Comparison of ENCODE assay signal across 8 cellular contexts in the genomic region with DNA sequence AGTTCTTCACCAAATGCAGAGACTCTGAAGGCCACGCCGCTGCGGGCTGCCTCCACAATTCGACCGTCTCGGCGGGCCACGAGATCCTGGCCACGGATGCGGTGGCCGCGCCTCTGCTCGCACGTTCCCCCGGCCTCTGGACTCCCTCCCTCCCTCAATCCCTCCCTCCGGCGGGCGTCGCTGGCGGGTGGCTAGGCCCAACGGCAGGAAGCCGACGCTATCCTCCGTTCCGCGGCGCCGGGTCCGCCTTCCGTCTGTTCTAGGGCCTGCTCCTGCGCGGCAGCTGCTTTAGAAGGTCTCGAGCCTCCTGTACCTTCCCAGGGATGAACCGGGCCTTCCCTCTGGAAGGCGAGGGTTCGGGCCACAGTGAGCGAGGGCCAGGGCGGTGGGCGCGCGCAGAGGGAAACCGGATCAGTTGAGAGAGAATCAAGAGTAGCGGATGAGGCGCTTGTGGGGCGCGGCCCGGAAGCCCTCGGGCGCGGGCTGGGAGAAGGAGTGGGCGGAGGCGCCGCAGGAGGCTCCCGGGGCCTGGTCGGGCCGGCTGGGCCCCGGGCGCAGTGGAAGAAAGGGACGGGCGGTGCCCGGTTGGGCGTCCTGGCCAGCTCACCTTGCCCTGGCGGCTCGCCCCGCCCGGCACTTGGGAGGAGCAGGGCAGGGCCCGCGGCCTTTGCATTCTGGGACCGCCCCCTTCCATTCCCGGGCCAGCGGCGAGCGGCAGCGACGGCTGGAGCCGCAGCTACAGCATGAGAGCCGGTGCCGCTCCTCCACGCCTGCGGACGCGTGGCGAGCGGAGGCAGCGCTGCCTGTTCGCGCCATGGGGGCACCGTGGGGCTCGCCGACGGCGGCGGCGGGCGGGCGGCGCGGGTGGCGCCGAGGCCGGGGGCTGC. TPM values are rescaled to one million over a fixed set of nuclear protein-coding genes. Genes with fewer than 3 reads are reported as not detected.
DNase-seq lines count a peak whose midpoint lies in the region; ATAC-seq and TF ChIP-seq lines count a peak whose summit lies in the region.

A gene with protein sequence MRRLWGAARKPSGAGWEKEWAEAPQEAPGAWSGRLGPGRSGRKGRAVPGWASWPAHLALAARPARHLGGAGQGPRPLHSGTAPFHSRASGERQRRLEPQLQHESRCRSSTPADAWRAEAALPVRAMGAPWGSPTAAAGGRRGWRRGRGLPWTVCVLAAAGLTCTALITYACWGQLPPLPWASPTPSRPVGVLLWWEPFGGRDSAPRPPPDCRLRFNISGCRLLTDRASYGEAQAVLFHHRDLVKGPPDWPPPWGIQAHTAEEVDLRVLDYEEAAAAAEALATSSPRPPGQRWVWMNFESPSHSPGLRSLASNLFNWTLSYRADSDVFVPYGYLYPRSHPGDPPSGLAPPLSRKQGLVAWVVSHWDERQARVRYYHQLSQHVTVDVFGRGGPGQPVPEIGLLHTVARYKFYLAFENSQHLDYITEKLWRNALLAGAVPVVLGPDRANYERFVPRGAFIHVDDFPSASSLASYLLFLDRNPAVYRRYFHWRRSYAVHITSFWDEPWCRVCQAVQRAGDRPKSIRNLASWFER (plus strand): TSS at position 227 of the 887 bp plus-strand sequence. CDS start 213 bp downstream, at position 440.

- no peaks in the 10 kb centered on the region for H3K27me3 ChIP-seq in BJ (ENCODE audit: control insufficient read depth, insufficient read depth, low read length)

- CTCF ChIA-PET in BJ (lab: Yijun Ruan, JAX), result interaction anchor here (0.8 kb wide), 1 partner anchor 25 kb away, joined by 3 read pairs; no protein-coding TSS in a partner anchor
- CTCF ChIA-PET in activated CD8-positive, alpha-beta T cell treated with anti-CD3 and anti-CD28 coated beads for 36 hours (lab: Charles Lee), result no interaction called here

- no peaks in the 10 kb centered on the region for H3K9me3 Mint-ChIP-seq in activated CD8-positive, alpha-beta T cell treated with anti-CD3 and anti-CD28 coated beads for 36 hours

- peaks cover 35% of the 10 kb centered on the region for H3K4me1 Mint-ChIP-seq in activated CD8-positive, alpha-beta T cell treated with anti-CD3 and anti-CD28 coated beads for 36 hours (ENCODE audit: low read depth)

- no peaks in the 10 kb centered on the region for H3K27me3 Mint-ChIP-seq in activated CD8-positive, alpha-beta T cell treated with anti-CD3 and anti-CD28 coated beads for 36 hours

- ATAC-seq in GM19025 (IDR thresholded peaks at IDR 0.05; ENCODE audit: low read depth, unreplicated experiment) (peak; percentile 87), HG03280 (IDR thresholded peaks at IDR 0.05; ENCODE audit: unreplicated experiment) (peak; percentile 87)
- ATAC-seq in activated CD8-positive, alpha-beta T cell treated with anti-CD3 and anti-CD28 coated beads for 36 hours, result peak; percentile 81

- peak within 1 kb of the TSS; percentile 53 for H3K4me3 ChIP-seq in BJ (ENCODE audit: low read depth, low read length)

- POLR2A ChIA-PET in BJ (lab: Charles Lee), result no interaction called here
- POLR2A ChIA-PET in activated CD8-positive, alpha-beta T cell treated with anti-CD3 and anti-CD28 coated beads for 36 hours (lab: Charles Lee), result interaction anchor here (0.6 to 1.0 kb wide), 2 partner anchors 31 to 761 kb away, joined by 3 read pairs; a partner anchor contains a TSS

- intact Hi-C loops in activated CD8-positive, alpha-beta T cell treated with anti-CD3 and anti-CD28 coated beads for 36 hours (cut with micrococcal nuclease), result no loop called here

- H3K36me3 Mint-ChIP-seq in activated CD8-positive, alpha-beta T cell treated with anti-CD3 and anti-CD28 coated beads for 36 hours (ENCODE audit: low read depth), result peaks cover 14% of the 10 kb centered on the region

- H3K36me3 ChIP-seq in BJ (ENCODE audit: control insufficient read depth, insufficient read depth, low read length), result no peaks in the 10 kb centered on the region; the same call in 1 of the 2 replicates

- no peak for TF ChIP-seq CTCF in BJ (IDR thresholded peaks at IDR 0.05; ENCODE audit: insufficient read depth, low read depth, low read length)
- TF ChIP-seq CTCF in activated CD8-positive, alpha-beta T cell treated with anti-CD3 and anti-CD28 coated beads for 36 hours (IDR thresholded peaks at IDR 0.05), result no peak

- peak; percentile 31 for DNase-seq in BJ (ENCODE audit: low read depth)
- DNase-seq in NCI-H526 (lab: John Stamatoyannopoulos, UW), result peak; percentile 78 to 97
- DNase-seq in activated CD8-positive, alpha-beta T cell treated with anti-CD3 and anti-CD28 coated beads for 36 hours, result peak; percentile 78
- DNase-seq in ecto neural progenitor cell (ENCODE audit: low spot score), result peak; percentile 88
- DNase-seq in lung microvascular endothelial cell (ENCODE audit: low read depth in 2 of 2), result peak; percentile 78 to 83
- peak; percentile 46 for DNase-seq in stimulated activated CD8-positive, alpha-beta memory T cell treated with anti-CD3 and anti-CD28 coated beads, Interleukin-12 subunit alpha, Interleukin-12 subunit beta, amount 100 ng/mL, for 1 hour (ENCODE audit: low read depth)

- H3K27ac Mint-ChIP-seq in activated CD8-positive, alpha-beta T cell treated with anti-CD3 and anti-CD28 coated beads for 36 hours, result peak within 1 kb of the TSS; percentile 99

- peak within 1 kb of the TSS; percentile 90 for H3K4me3 Mint-ChIP-seq in activated CD8-positive, alpha-beta T cell treated with anti-CD3 and anti-CD28 coated beads for 36 hours

RNA-seq across cellular contexts. Expression of the gene that starts here (rescaled TPM):
- 1.9 and 2.3 TPM in 2 replicates for polyA plus RNA-seq in BJ (2011; rRNA removed)
- polyA minus RNA-seq in BJ (2011; rRNA and poly(A)+ RNA removed), result 1.8 and 2.4 TPM in 2 replicates
- 1 to 10 TPM; 3.9 TPM for total RNA-seq in activated CD8-positive, alpha-beta T cell treated with anti-CD3 and anti-CD28 coated beads for 36 hours
- total RNA-seq in lung microvascular endothelial cell, result 2.8 and 6.3 TPM in 2 replicates

Comparison
In these comparisons a context has a peak if more than half of its experiments do, and no peak if none do; other contexts are left out.
1. Peak in every context shown above with its lines: DNase-seq, ATAC-seq and H3K4me3 ChIP-seq.
2. DNase-seq: peak in every context shown above with its lines; median percentile 88 in ecto neural progenitor cell; 88 in NCI-H526; 80 in lung microvascular endothelial cell; 78 in activated CD8-positive, alpha-beta T cell treated with anti-CD3 and anti-CD28 coated beads for 36 hours; 46 in stimulated activated CD8-positive, alpha-beta memory T cell treated with anti-CD3 and anti-CD28 coated beads, Interleukin-12 subunit alpha, Interleukin-12 subunit beta, amount 100 ng/mL, for 1 hour; 31 in BJ.